14 cellular contexts compared by ENCODE assay signal in the genomic region with DNA sequence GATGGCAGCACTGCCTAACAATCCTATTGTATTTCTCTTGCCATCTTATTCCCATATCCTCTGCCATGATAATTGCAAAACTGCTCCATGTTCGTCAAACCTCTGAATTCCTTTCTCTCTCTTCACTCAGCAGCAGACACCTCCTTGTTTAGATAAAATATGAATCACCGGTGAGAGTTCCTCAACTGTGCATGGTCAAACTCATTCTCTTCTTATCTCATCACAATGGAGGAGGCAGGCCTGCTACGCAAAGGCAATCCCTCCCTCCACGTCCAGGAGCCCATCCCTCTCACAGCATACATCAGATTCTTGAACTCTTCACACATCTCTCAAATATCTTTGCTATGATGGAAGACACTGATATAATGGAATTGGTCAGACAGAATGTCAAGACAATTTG.
DNase-seq lines count a peak whose midpoint lies in the region; ATAC-seq and TF ChIP-seq lines count a peak whose summit lies in the region.
"Had no signal": no experiment of that assay in that cellular context is flagged by ENCODE, and none has a peak within 500 bp of the region (broad histone marks: within the 10 kb centered on the region; RNA-seq: fewer than 3 reads in every experiment).

No MANE protein-coding gene starts in this region.

- H3K79me2 ChIP-seq in ACC112 (ENCODE audit: control insufficient read depth, insufficient read depth, low read length, unreplicated experiment) (no peaks in the 10 kb centered on the region), hepatocyte (no peaks in the 10 kb centered on the region)

- H3K4me1 ChIP-seq in ACC112 (ENCODE audit: control insufficient read depth, insufficient read depth, low read length, unreplicated experiment) (peaks cover 19% of the 10 kb centered on the region), hepatocyte (ENCODE audit: insufficient read depth) (no peaks in the 10 kb centered on the region)
- H3K4me1 ChIP-seq: left ventricle myocardium inferior, neural progenitor cell had no signal

- H2AFZ ChIP-seq in ACC112 (ENCODE audit: low read length, unreplicated experiment) (peak overlapping the region; percentile 20), hepatocyte (no peak overlapping the region)
- H2AFZ ChIP-seq: neural progenitor cell had no signal

- DNase-seq in HS-27A (ENCODE audit: low read depth) (peak; percentile 58), amniotic stem cell (lab: John Stamatoyannopoulos, UW) (peak; percentile 65), hepatocyte (ENCODE audit: low spot score) (peak; percentile 33), SKM-1 (lab: John Stamatoyannopoulos, UW; ENCODE audit: unreplicated experiment) (no peak), activated gamma-delta T cell (lab: John Stamatoyannopoulos, UW) (no peak)
- DNase-seq: activated CD4-positive, alpha-beta T cell treated with anti-CD3 and anti-CD28 coated beads, Interleukin-2, amount 50 U/mL, for 4 hours; KBM-7; left ventricle myocardium inferior; NCI-H1436 treated with DMSO at 0.1 percent for 48 hours; NCI-H524 treated with DMSO at 0.1 percent for 48 hours had no signal

- H3K4me3 ChIP-seq in ACC112 (ENCODE audit: low read depth, low read length): no peak overlapping the region
- H3K4me3 ChIP-seq in hepatocyte: no peak overlapping the region
- H3K4me3 ChIP-seq: left ventricle myocardium inferior, neural progenitor cell had no signal

- H3K36me3 ChIP-seq in ACC112 (ENCODE audit: insufficient read depth, low read length) (no peaks in the 10 kb centered on the region), hepatocyte (replicated peaks; ENCODE audit: insufficient read depth, low read depth) (no peaks in the 10 kb centered on the region)
- H3K36me3 ChIP-seq: left ventricle myocardium inferior, neural progenitor cell had no signal

- H4K20me1 ChIP-seq in hepatocyte (ENCODE audit: insufficient read depth, poor library complexity, severe bottlenecking): no peaks in the 10 kb centered on the region

- H3K27me3 ChIP-seq in ACC112 (ENCODE audit: insufficient read depth, low read length) (no peaks in the 10 kb centered on the region), hepatocyte (no peaks in the 10 kb centered on the region)
- H3K27me3 ChIP-seq: neural progenitor cell had no signal

- H3K27ac ChIP-seq in ACC112 (ENCODE audit: low read depth, low read length): peak overlapping the region; percentile 76
- H3K27ac ChIP-seq in hepatocyte: no peak overlapping the region
- H3K27ac ChIP-seq: left ventricle myocardium inferior, neural progenitor cell had no signal

- 50% methylated on average over 4 of the region's 4 CpGs for WGBS in hepatocyte (ENCODE audit: low lambda C conversion rate, missing lambda C conversion rate)

- no peak overlapping the region for H3K4me2 ChIP-seq in hepatocyte

- no peaks in the 10 kb centered on the region for H3K9me3 ChIP-seq in hepatocyte (ENCODE audit: low read depth)
- H3K9me3 ChIP-seq: left ventricle myocardium inferior had no signal

- ATAC-seq in HG02981 (IDR thresholded peaks at IDR 0.05; ENCODE audit: unreplicated experiment) (no peak), GM18519 (IDR thresholded peaks at IDR 0.05; ENCODE audit: low FRiP score, unreplicated experiment) (no peak)

- H3K9me2 ChIP-seq in hepatocyte (replicated peaks; ENCODE audit: insufficient read depth): no peaks in the 10 kb centered on the region

- TF ChIP-seq CTCF in hepatocyte (IDR thresholded peaks at IDR 0.05; ENCODE audit: poor library complexity): no peak

Comparison
In these comparisons a context has a peak if more than half of its experiments do, and no peak if none do; other contexts are left out.
1. DNase-seq: peak in HS-27A (single experiment), amniotic stem cell (single experiment) and hepatocyte (single experiment); none in SKM-1 (single experiment) and activated gamma-delta T cell (single experiment).